16 cellular contexts compared by ENCODE assay signal in genomic region chr12:112131686-112132085, GRCh38. TPM values are rescaled to one million over a fixed set of nuclear protein-coding genes. Genes with fewer than 3 reads are reported as not detected.
A peak's percentile ranks its signal among the peaks of the same experiment; 100 is the strongest.
DNase-seq lines count a peak whose midpoint lies in the region; ATAC-seq and TF ChIP-seq lines count a peak whose summit lies in the region.
"Had no signal": no experiment of that assay in that cellular context is flagged by ENCODE, and none has a peak within 500 bp of the region (broad histone marks: within the 10 kb centered on the region; RNA-seq: fewer than 3 reads in every experiment).

No MANE protein-coding gene starts in this region.

- peak overlapping the region; percentile 77 for H3K4me3 Mint-ChIP-seq in T-helper 1 cell treated with Interleukin-12 subunit alpha and Interleukin-12 subunit beta and Interleukin-4 antibody, amounts not matched to agents 30 μg/mL and 1 μg/mL, for 36 hours
- H3K4me3 Mint-ChIP-seq in central memory CD8-positive, alpha-beta T cell: no peak overlapping the region
- H3K4me3 Mint-ChIP-seq: neural crest cell had no signal

- H3K27ac Mint-ChIP-seq in T-helper 1 cell treated with Interleukin-12 subunit alpha and Interleukin-12 subunit beta and Interleukin-4 antibody, amounts not matched to agents 30 μg/mL and 1 μg/mL, for 36 hours: peak overlapping the region; percentile 67
- peak overlapping the region; percentile 90 for H3K27ac Mint-ChIP-seq in central memory CD8-positive, alpha-beta T cell (ENCODE audit: low read depth)

- no peaks in the 10 kb centered on the region for H3K9me3 ChIP-seq in Loucy (ENCODE audit: insufficient read depth, low read depth, low read length)
- no peaks in the 10 kb centered on the region for H3K9me3 ChIP-seq in smooth muscle cell (replicated peaks; ENCODE audit: low read depth)
- H3K9me3 ChIP-seq: right lobe of liver had no signal

- peaks cover 27% of the 10 kb centered on the region for H3K36me3 Mint-ChIP-seq in T-helper 1 cell treated with Interleukin-12 subunit alpha and Interleukin-12 subunit beta and Interleukin-4 antibody, amounts not matched to agents 30 μg/mL and 1 μg/mL, for 36 hours (ENCODE audit: low read depth)
- H3K36me3 Mint-ChIP-seq in central memory CD8-positive, alpha-beta T cell (ENCODE audit: insufficient read depth): peaks cover 25% of the 10 kb centered on the region

- H3K27me3 Mint-ChIP-seq in T-helper 1 cell treated with Interleukin-12 subunit alpha and Interleukin-12 subunit beta and Interleukin-4 antibody, amounts not matched to agents 30 μg/mL and 1 μg/mL, for 36 hours (ENCODE audit: low read depth): no peaks in the 10 kb centered on the region
- no peaks in the 10 kb centered on the region for H3K27me3 Mint-ChIP-seq in central memory CD8-positive, alpha-beta T cell

- peaks cover 8% of the 10 kb centered on the region; the same call in 1 of the 2 replicates for H3K79me2 ChIP-seq in Loucy (ENCODE audit: insufficient read depth, low read length)
- H3K79me2 ChIP-seq in smooth muscle cell (ENCODE audit: low read depth): peaks cover 52% of the 10 kb centered on the region

- H4K20me1 ChIP-seq in Loucy (ENCODE audit: insufficient read depth, low read length, poor library complexity, severe bottlenecking) (peaks cover 22% of the 10 kb centered on the region), smooth muscle cell (ENCODE audit: low read depth) (peaks cover 73% of the 10 kb centered on the region)

- WGBS in smooth muscle cell (ENCODE audit: low lambda C conversion rate): 88% methylated on average over 1 of the region's 1 CpG

- no peaks in the 10 kb centered on the region for H3K27me3 ChIP-seq in Loucy (ENCODE audit: insufficient read depth, low read length, poor library complexity, severe bottlenecking)
- H3K27me3 ChIP-seq in smooth muscle cell (ENCODE audit: low read depth): no peaks in the 10 kb centered on the region
- H3K27me3 ChIP-seq: right lobe of liver had no signal

- peaks cover 40% of the 10 kb centered on the region for H3K4me1 Mint-ChIP-seq in T-helper 1 cell treated with Interleukin-12 subunit alpha and Interleukin-12 subunit beta and Interleukin-4 antibody, amounts not matched to agents 30 μg/mL and 1 μg/mL, for 36 hours (ENCODE audit: low read depth)
- H3K4me1 Mint-ChIP-seq in central memory CD8-positive, alpha-beta T cell: peaks cover 46% of the 10 kb centered on the region

- DNase-seq in T-helper 1 cell: no peak
- DNase-seq in central memory CD8-positive, alpha-beta T cell (ENCODE audit: low spot score in 2 of 2): no peak
- DNase-seq in smooth muscle cell (lab: John Stamatoyannopoulos, UW; ENCODE audit: unreplicated experiment): no peak
- no peak for DNase-seq in H4 (ENCODE audit: low spot score)
- DNase-seq in occipital lobe (lab: John Stamatoyannopoulos, UW): no peak
- DNase-seq in cerebellar nuclear complex (lab: John Stamatoyannopoulos, UW): no peak
- DNase-seq: 8988T, DMS 273 treated with DMSO at 0.1 percent for 48 hours, hippocampal formation, left ventricle myocardium superior, right lobe of liver, WERI-Rb-1 had no signal

- peak overlapping the region; percentile 72 for H3K4me2 ChIP-seq in Loucy (ENCODE audit: low read depth, low read length, poor library complexity, severe bottlenecking)
- peak overlapping the region; percentile 78 for H3K4me2 ChIP-seq in smooth muscle cell

- H2AFZ ChIP-seq in Loucy (ENCODE audit: low read length) (no peak overlapping the region), smooth muscle cell (ENCODE audit: low read depth) (no peak overlapping the region)

- no peak overlapping the region for H3K4me3 ChIP-seq in Loucy (ENCODE audit: low read length, poor library complexity, severe bottlenecking)
- H3K4me3 ChIP-seq in smooth muscle cell: no peak overlapping the region
- H3K4me3 ChIP-seq: right lobe of liver had no signal

- no peaks in the 10 kb centered on the region for H3K9me3 Mint-ChIP-seq in T-helper 1 cell treated with Interleukin-12 subunit alpha and Interleukin-12 subunit beta and Interleukin-4 antibody, amounts not matched to agents 30 μg/mL and 1 μg/mL, for 36 hours
- no peaks in the 10 kb centered on the region for H3K9me3 Mint-ChIP-seq in central memory CD8-positive, alpha-beta T cell
- H3K9me3 Mint-ChIP-seq: activated T-helper 2 cell treated with anti-CD3 and anti-CD28 coated beads, Interferon-gamma antibody, Interleukin-2, Interleukin-4, amounts not matched to agents 10 μg/mL and 5 μg/mL and 100 μg/mL, durations not matched to agents 14 hours and 24 hours and 36 hours; neural crest cell had no signal

- H3K36me3 ChIP-seq in Loucy (ENCODE audit: insufficient read depth, low read length) (peaks cover 8% of the 10 kb centered on the region; the same call in 1 of the 2 replicates), smooth muscle cell (ENCODE audit: low read depth) (no peaks in the 10 kb centered on the region)

- H3K4me1 ChIP-seq in Loucy (ENCODE audit: insufficient read depth, low read length, poor library complexity, severe bottlenecking): peaks cover 31% of the 10 kb centered on the region
- peaks cover 11% of the 10 kb centered on the region for H3K4me1 ChIP-seq in smooth muscle cell (ENCODE audit: low read depth)

- no peak for TF ChIP-seq CTCF in Loucy (conservative IDR thresholded peaks at IDR 0.05; ENCODE audit: low read length)
- no peak for TF ChIP-seq CTCF in smooth muscle cell (IDR thresholded peaks at IDR 0.05; ENCODE audit: borderline replicate concordance, insufficient read depth, poor library complexity, severe bottlenecking)

- H3K9ac ChIP-seq in Loucy (ENCODE audit: low read depth, low read length, poor library complexity, severe bottlenecking) (no peak overlapping the region), smooth muscle cell (ENCODE audit: low read depth) (no peak overlapping the region)

- H3K9me2 ChIP-seq in Loucy (replicated peaks; ENCODE audit: low read depth, low read length): no peaks in the 10 kb centered on the region

- H3F3A ChIP-seq in Loucy (ENCODE audit: low read depth) (peaks cover 9% of the 10 kb centered on the region; the same call in 1 of the 2 replicates), smooth muscle cell (ENCODE audit: low read depth) (no peaks in the 10 kb centered on the region)

- H3K27ac ChIP-seq in smooth muscle cell (ENCODE audit: low read depth): no peak overlapping the region
- H3K27ac ChIP-seq: WERI-Rb-1 had no signal

- no peak for ATAC-seq in central memory CD8-positive, alpha-beta T cell (replicated peaks; ENCODE audit: extremely low read depth, poor library complexity, severe bottlenecking)
- ATAC-seq: left ventricle myocardium superior, right lobe of liver had no signal

RNA-seq across cellular contexts. Expression of gene TRAFD1, which starts 6.3 kb away (rescaled TPM):
- 21.7 and 30.2 TPM in 2 replicates for total RNA-seq in smooth muscle cell
- polyA plus RNA-seq in smooth muscle cell: 40.7 and 44.8 TPM in 2 replicates
- 23.3 and 34.7 TPM in 2 replicates for total RNA-seq in H4 (2014; rRNA removed; shearing (Covaris generic))
- total RNA-seq in occipital lobe: 46.5 TPM

RNA-seq across cellular contexts. Expression of gene NAA25, which starts 23.1 kb away (rescaled TPM):
- total RNA-seq in smooth muscle cell (19.1 and 19.8 TPM in 2 replicates), occipital lobe (37.6 TPM)
- polyA plus RNA-seq in smooth muscle cell: 13.1 and 14.7 TPM in 2 replicates
- total RNA-seq in H4 (2014; rRNA removed; shearing (Covaris generic)): 14.1 and 35.8 TPM in 2 replicates
